23 cellular contexts compared by ENCODE assay signal in the genomic region with DNA sequence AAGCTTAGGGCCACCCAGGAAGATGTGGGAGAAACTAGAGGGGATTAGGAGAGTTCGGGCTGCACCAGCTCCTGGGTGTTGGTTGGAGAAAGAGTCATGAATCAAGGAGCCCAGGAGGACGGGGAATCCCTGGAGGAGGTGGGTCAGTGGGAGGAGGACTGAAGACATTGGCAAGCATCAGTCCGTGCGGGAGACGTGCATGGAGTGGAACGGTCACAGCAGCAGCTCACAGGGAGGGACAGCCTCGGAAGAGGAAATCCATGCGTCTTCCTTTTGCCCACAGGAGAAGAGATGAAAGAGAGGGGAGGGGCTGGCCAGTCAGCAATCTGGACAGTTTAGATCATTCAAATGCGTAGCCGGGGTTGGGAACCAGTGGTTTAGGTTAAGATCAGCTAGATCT.
"Had no signal": no experiment of that assay in that cellular context is flagged by ENCODE, and none has a peak within 500 bp of the region (broad histone marks: within the 10 kb centered on the region; RNA-seq: fewer than 3 reads in every experiment).

No MANE protein-coding gene starts in this region.

- H3K9me3 ChIP-seq: ascending aorta had no signal

- H3K27me3 ChIP-seq: ascending aorta, cardiac muscle cell had no signal

- H3K4me1 ChIP-seq: ascending aorta had no signal

- ATAC-seq: activated CD8-positive, alpha-beta T cell treated with anti-CD3 and anti-CD28 coated beads, Interleukin-2, amount 10 ng/mL, durations not matched to agents 7 days and 5 days; PC-3 had no signal

- H3K36me3 ChIP-seq: ascending aorta, cardiac muscle cell had no signal

- H3K4me1 Mint-ChIP-seq: activated CD4-positive, alpha-beta T cell treated with anti-CD3 and anti-CD28 coated beads, Interleukin-2, amount 10 ng/mL, durations not matched to agents 24 days and 14 days; activated naive CD4-positive, alpha-beta T cell treated with anti-CD3 and anti-CD28 coated beads, Interleukin-2, amount 10 ng/mL, durations not matched to agents 7 days and 5 days had no signal

- DNase-seq: activated CD4-positive, alpha-beta T cell treated with anti-CD3 and anti-CD28 coated beads, Interleukin-2, amount 10 ng/mL, durations not matched to agents 24 days and 14 days; activated CD4-positive, alpha-beta T cell treated with anti-CD3 and anti-CD28 coated beads, Interleukin-2, amount 50 U/mL, for 4 hours; activated CD8-positive, alpha-beta memory T cell treated with anti-CD3 and anti-CD28 coated beads, Interleukin-2, amount 50 U/mL, for 4 hours; activated CD8-positive, alpha-beta T cell treated with anti-CD3 and anti-CD28 coated beads, Interleukin-2, amount 10 ng/mL, durations not matched to agents 7 days and 5 days; activated effector memory CD4-positive, alpha-beta T cell treated with Interleukin-2 at 50 U/mL for 16 hours; activated naive CD4-positive, alpha-beta T cell treated with anti-CD3 and anti-CD28 coated beads, Interleukin-2, amount 10 ng/mL, durations not matched to agents 7 days and 5 days; activated T-cell treated with anti-CD3 and anti-CD28 coated beads, Interleukin-2, amount 50 U/mL, for 48 hours; amniotic stem cell; MM.1S; MV-4-11; NCI-H1436 treated with DMSO at 0.1 percent for 48 hours; NCI-H345; NCI-H524 treated with DMSO at 0.1 percent for 48 hours; PC-3; SIG-M5; T1000; WERI-Rb-1 had no signal

- H3K27ac ChIP-seq: ascending aorta, cardiac muscle cell, KMS-11, RWPE1, WERI-Rb-1 had no signal

- H3K36me3 Mint-ChIP-seq: activated naive CD4-positive, alpha-beta T cell treated with anti-CD3 and anti-CD28 coated beads, Interleukin-2, amount 10 ng/mL, durations not matched to agents 7 days and 5 days; activated naive CD8-positive, alpha-beta T cell had no signal

- H3K9ac ChIP-seq: KMS-11 had no signal

- H3K27me3 Mint-ChIP-seq: activated CD4-positive, alpha-beta T cell treated with anti-CD3 and anti-CD28 coated beads, Interleukin-2, amount 10 ng/mL, durations not matched to agents 24 days and 14 days; activated naive CD4-positive, alpha-beta T cell treated with anti-CD3 and anti-CD28 coated beads, Interleukin-2, amount 10 ng/mL, durations not matched to agents 7 days and 5 days; central memory CD8-positive, alpha-beta T cell had no signal

- H3K4me3 ChIP-seq: ascending aorta, cardiac muscle cell had no signal

- H3K27ac Mint-ChIP-seq: activated CD4-positive, alpha-beta T cell treated with anti-CD3 and anti-CD28 coated beads, Interleukin-2, amount 10 ng/mL, durations not matched to agents 24 days and 14 days; activated CD8-positive, alpha-beta T cell treated with anti-CD3 and anti-CD28 coated beads, Interleukin-2, amount 10 ng/mL, durations not matched to agents 7 days and 5 days; activated naive CD4-positive, alpha-beta T cell treated with anti-CD3 and anti-CD28 coated beads, Interleukin-2, amount 10 ng/mL, durations not matched to agents 7 days and 5 days; activated naive CD8-positive, alpha-beta T cell had no signal

- H3K4me3 Mint-ChIP-seq: activated CD4-positive, alpha-beta T cell treated with anti-CD3 and anti-CD28 coated beads, Interleukin-2, amount 10 ng/mL, durations not matched to agents 24 days and 14 days; activated CD8-positive, alpha-beta T cell treated with anti-CD3 and anti-CD28 coated beads, Interleukin-2, amount 10 ng/mL, durations not matched to agents 7 days and 5 days; activated naive CD4-positive, alpha-beta T cell treated with anti-CD3 and anti-CD28 coated beads, Interleukin-2, amount 10 ng/mL, durations not matched to agents 7 days and 5 days; activated naive CD8-positive, alpha-beta T cell; central memory CD8-positive, alpha-beta T cell had no signal

- H3K4me2 ChIP-seq: KMS-11 had no signal
